Comparison of ENCODE assay signal across 15 cellular contexts in genomic region chr15:57685316-57685715, GRCh38. TPM values are rescaled to one million over a fixed set of nuclear protein-coding genes. Genes with fewer than 3 reads are reported as not detected.
DNase-seq lines count a peak whose midpoint lies in the region; ATAC-seq and TF ChIP-seq lines count a peak whose summit lies in the region.
"Had no signal": no experiment of that assay in that cellular context is flagged by ENCODE, and none has a peak within 500 bp of the region (broad histone marks: within the 10 kb centered on the region; RNA-seq: fewer than 3 reads in every experiment).

No MANE protein-coding gene starts in this region.

- TF ChIP-seq POLR2A in heart left ventricle (IDR thresholded peaks at IDR 0.05) (no peak), esophagus muscularis mucosa (IDR thresholded peaks at IDR 0.05; ENCODE audit: low read depth) (no peak), uterus (IDR thresholded peaks at IDR 0.05) (no peak), suprapubic skin (IDR thresholded peaks at IDR 0.05) (no peak), stomach (IDR thresholded peaks at IDR 0.05) (no peak)

- no peaks in the 10 kb centered on the region for H3K36me3 Mint-ChIP-seq in osteocyte (ENCODE audit: unreplicated experiment)
- H3K36me3 Mint-ChIP-seq: CD8-positive, alpha-beta T cell had no signal

- H3K36me3 ChIP-seq in heart left ventricle, result peaks cover 0 to 14% (median 5%) of the 10 kb centered on the region in 9 donors
- peaks cover 0 to 35% (median 0%) of the 10 kb centered on the region in 4 donors for H3K36me3 ChIP-seq in esophagus muscularis mucosa
- H3K36me3 ChIP-seq in uterus, result no peaks in the 10 kb centered on the region
- H3K36me3 ChIP-seq in suprapubic skin, result no peaks in the 10 kb centered on the region
- H3K36me3 ChIP-seq in stomach, result no peaks in the 10 kb centered on the region
- H3K36me3 ChIP-seq: BLaER1, HAP-1 had no signal

- H3K27me3 ChIP-seq in heart left ventricle (no peaks in the 10 kb centered on the region), esophagus muscularis mucosa (no peaks in the 10 kb centered on the region), uterus (no peaks in the 10 kb centered on the region), foreskin keratinocyte (no peaks in the 10 kb centered on the region), suprapubic skin (no peaks in the 10 kb centered on the region), stomach (no peaks in the 10 kb centered on the region)
- H3K27me3 ChIP-seq: BLaER1 had no signal

- peak in 1 of 4 donors; percentile 17 for ATAC-seq in heart left ventricle
- ATAC-seq in Right ventricle myocardium superior (ENCODE audit: poor library complexity), result no peak
- ATAC-seq in foreskin keratinocyte, result no peak
- ATAC-seq: CD8-positive, alpha-beta T cell; K562 had no signal

- H3K27ac ChIP-seq in heart left ventricle (peak overlapping the region in 10 of 12 donors; percentile 3 to 80 (median 68)), esophagus muscularis mucosa (replicated peaks in 1 of 4) (peak overlapping the region; percentile 78 to 83 (median 81)), uterus (peak overlapping the region; percentile 79 to 87), foreskin keratinocyte (no peak overlapping the region), suprapubic skin (no peak overlapping the region), stomach (peak overlapping the region in 2 of 5 donors; percentile 33 to 57)
- H3K27ac ChIP-seq: BLaER1 had no signal

- no peak overlapping the region for H3K4me3 ChIP-seq in heart left ventricle
- H3K4me3 ChIP-seq in esophagus muscularis mucosa, result no peak overlapping the region
- H3K4me3 ChIP-seq in uterus, result no peak overlapping the region
- no peak overlapping the region for H3K4me3 ChIP-seq in suprapubic skin
- no peak overlapping the region for H3K4me3 ChIP-seq in stomach
- H3K4me3 ChIP-seq: BLaER1, HAP-1, K562 had no signal

- H3K9me3 ChIP-seq in heart left ventricle (no peaks in the 10 kb centered on the region), esophagus muscularis mucosa (no peaks in the 10 kb centered on the region), uterus (no peaks in the 10 kb centered on the region), suprapubic skin (no peaks in the 10 kb centered on the region), stomach (no peaks in the 10 kb centered on the region)
- H3K9me3 ChIP-seq: BLaER1, HAP-1 had no signal

- H3K4me1 Mint-ChIP-seq in osteocyte (ENCODE audit: unreplicated experiment), result peaks cover 24% of the 10 kb centered on the region

- no peaks in the 10 kb centered on the region for H3K9me3 Mint-ChIP-seq in osteocyte (ENCODE audit: unreplicated experiment)
- H3K9me3 Mint-ChIP-seq: CD8-positive, alpha-beta T cell had no signal

- TF ChIP-seq EP300 in esophagus muscularis mucosa (IDR thresholded peaks at IDR 0.05) (no peak), suprapubic skin (IDR thresholded peaks at IDR 0.05) (no peak), stomach (IDR thresholded peaks at IDR 0.05) (no peak)

- no peak for TF ChIP-seq CTCF in heart left ventricle (IDR thresholded peaks at IDR 0.05)
- TF ChIP-seq CTCF in esophagus muscularis mucosa (IDR thresholded peaks at IDR 0.05), result no peak
- no peak for TF ChIP-seq CTCF in osteocyte (IDR thresholded peaks at IDR 0.05)
- no peak for TF ChIP-seq CTCF in uterus (IDR thresholded peaks at IDR 0.05)
- TF ChIP-seq CTCF in foreskin keratinocyte (conservative IDR thresholded peaks at IDR 0.05), result no peak
- TF ChIP-seq CTCF in suprapubic skin (IDR thresholded peaks at IDR 0.05), result no peak
- TF ChIP-seq CTCF in stomach (IDR thresholded peaks at IDR 0.05), result no peak

- H3K27ac Mint-ChIP-seq in osteocyte (ENCODE audit: unreplicated experiment), result peak overlapping the region; percentile 63
- H3K27ac Mint-ChIP-seq: CD8-positive, alpha-beta T cell had no signal

- no peaks in the 10 kb centered on the region for H3K27me3 Mint-ChIP-seq in osteocyte (ENCODE audit: unreplicated experiment)

- intact Hi-C loops in heart left ventricle (cut with DNase I), result no loop called here
- intact Hi-C loops in Right ventricle myocardium superior (cut with DNase I), result no loop called here
- intact Hi-C loops in esophagus muscularis mucosa (cut with DNase I), result no loop called here
- intact Hi-C loops in uterus (cut with DNase I; ENCODE audit: low total_unique reads), result no loop called here
- intact Hi-C loops in stomach (cut with DNase I; ENCODE audit: low total_unique reads), result no loop called here

- no peak overlapping the region for H3K4me3 Mint-ChIP-seq in osteocyte (ENCODE audit: unreplicated experiment)
- H3K4me3 Mint-ChIP-seq: CD8-positive, alpha-beta T cell had no signal

- 20 to 71% (median 61%) methylated on average over 1 of the region's 1 CpG for WGBS in heart left ventricle, 4 donors
- WGBS in esophagus muscularis mucosa, result 92% methylated on average over 1 of the region's 1 CpG
- WGBS in suprapubic skin, result 81% methylated on average over 1 of the region's 1 CpG
- 43 to 95% (median 94%) methylated on average over 1 of the region's 1 CpG for WGBS in stomach, 5 donors

- DNase-seq in heart left ventricle (no peak), Right ventricle myocardium superior (no peak), esophagus muscularis mucosa (ENCODE audit: extremely low spot score) (no peak), osteocyte (ENCODE audit: extremely low spot score, unreplicated experiment) (no peak), uterus (peak in 1 of 2 donors; percentile 54), foreskin keratinocyte (no peak), suprapubic skin (ENCODE audit: low spot score in 2 of 2) (no peak), stomach (no peak)
- DNase-seq: 8988T; CD8-positive, alpha-beta T cell; DND-41; NCI-H748 treated with DMSO at 0.1 percent for 48 hours had no signal

- H3K4me1 ChIP-seq in heart left ventricle, result peaks cover 4 to 65% (median 33%) of the 10 kb centered on the region in 12 donors
- H3K4me1 ChIP-seq in esophagus muscularis mucosa, result peaks cover 49 to 62% (median 57%) of the 10 kb centered on the region in 4 donors
- peaks cover 0 to 3% of the 10 kb centered on the region in 2 donors for H3K4me1 ChIP-seq in uterus
- no peaks in the 10 kb centered on the region for H3K4me1 ChIP-seq in foreskin keratinocyte
- no peaks in the 10 kb centered on the region for H3K4me1 ChIP-seq in suprapubic skin
- H3K4me1 ChIP-seq in stomach, result peaks cover 0 to 34% (median 7%) of the 10 kb centered on the region in 4 donors
- H3K4me1 ChIP-seq: BLaER1, HAP-1 had no signal

RNA-seq across cellular contexts. Expression of gene POLR2M, which starts 21.2 kb away (rescaled TPM):
- total RNA-seq in heart left ventricle, result 100 to 1,000 TPM in 1 of 9 donors, 10 to 100 TPM in 8; 23.6 to 243 (median 52.8) TPM
- 100 to 1,000 TPM in 1 of 2 donors, 10 to 100 TPM in 1; 17.4 to 210 TPM for polyA plus RNA-seq in heart left ventricle
- total RNA-seq in Right ventricle myocardium superior, result 47.1 TPM
- total RNA-seq in esophagus muscularis mucosa, result 100 to 1,000 TPM; 133 to 799 (median 379) TPM
- 83.9 and 89.5 TPM in 2 replicates for total RNA-seq in osteocyte
- 1,000 to 10,000 TPM in 2 of 4 donors, 100 to 1,000 TPM in 1, 10 to 100 TPM in 1; 95.2 to 1,545 (median 900) TPM for total RNA-seq in uterus
- total RNA-seq in foreskin keratinocyte, result 43.4 and 55.6 TPM in 2 replicates
- 13.2 and 14.0 TPM in 2 replicates for polyA plus RNA-seq in foreskin keratinocyte
- 100 to 1,000 TPM in 2 of 4 donors, 10 to 100 TPM in 2; 61.9 to 329 (median 135) TPM for total RNA-seq in suprapubic skin
- total RNA-seq in stomach, result 1,000 to 10,000 TPM in 1 of 5 donors, 100 to 1,000 TPM in 3, 10 to 100 TPM in 1; 54.0 to 1,088 (median 385) TPM
- polyA plus RNA-seq in stomach, result 100 to 1,000 TPM in 1 of 3 donors, 10 to 100 TPM in 2; 41.6 to 139 (median 56.4) TPM

Comparison
In these comparisons a context has a peak if more than half of its experiments do, and no peak if none do; other contexts are left out.
1. H3K27ac ChIP-seq: peak in heart left ventricle (10 of 12), esophagus muscularis mucosa (4 of 4) and uterus (2 of 2); none in foreskin keratinocyte (single experiment) and suprapubic skin (single experiment).